21 cellular contexts compared by ENCODE assay signal in genomic region chr6:103079867-103080266, GRCh38.
DNase-seq lines count a peak whose midpoint lies in the region; ATAC-seq and TF ChIP-seq lines count a peak whose summit lies in the region.
"Had no signal": no experiment of that assay in that cellular context is flagged by ENCODE, and none has a peak within 500 bp of the region (broad histone marks: within the 10 kb centered on the region; RNA-seq: fewer than 3 reads in every experiment).

No MANE protein-coding gene starts in this region.

- no peaks in the 10 kb centered on the region; the same call in 1 of the 2 replicates for H3K9me3 ChIP-seq in OCI-LY7 (ENCODE audit: low read length)
- H3K9me3 ChIP-seq: breast epithelium, heart right ventricle, prostate gland, thyroid gland had no signal

- peak overlapping the region; percentile 63 for H3K4me2 ChIP-seq in OCI-LY7 (ENCODE audit: low read length)
- H3K4me2 ChIP-seq: smooth muscle cell had no signal

- CTCF ChIA-PET in OCI-LY7 (lab: Charles Lee; ENCODE audit: unreplicated experiment), result no interaction called here

- TF ChIP-seq CTCF in OCI-LY7 (conservative IDR thresholded peaks at IDR 0.05; ENCODE audit: low read length), result no peak

- intact Hi-C loops in OCI-LY7 (cut with micrococcal nuclease; ENCODE audit: unreplicated experiment), result no loop called here

- no TSS peak for BruUV-seq in OCI-LY7 (replicated peaks; lab: Mats Ljungman, UMichigan)

- ATAC-seq in GM18870 (IDR thresholded peaks at IDR 0.05; ENCODE audit: unreplicated experiment), result peak; percentile 90
- ATAC-seq in HG02588 (IDR thresholded peaks at IDR 0.05; ENCODE audit: unreplicated experiment), result peak; percentile 89
- peak; percentile 72 for ATAC-seq in HG03342 (IDR thresholded peaks at IDR 0.05; ENCODE audit: unreplicated experiment)
- ATAC-seq in GM21825 (IDR thresholded peaks at IDR 0.05; ENCODE audit: unreplicated experiment), result no peak
- ATAC-seq in activated CD4-positive, CD25-positive, alpha-beta regulatory T cell treated with anti-CD3 and anti-CD28 coated beads, Interleukin-2, amount 50 U/mL, for 24 hours, result no peak
- ATAC-seq: activated naive CD8-positive, alpha-beta T cell treated with anti-CD3 and anti-CD28 coated beads, Interleukin-2, amount 50 U/mL, for 24 hours; esophagus mucosa; heart right ventricle; stimulated activated effector memory CD8-positive, alpha-beta T cell treated with anti-CD3 and anti-CD28 coated beads, Interleukin-12 subunit alpha, Interleukin-12 subunit beta, amount 100 ng/mL, for 72 hours; WTC11 had no signal

- H3K4me1 ChIP-seq in OCI-LY7 (ENCODE audit: insufficient read depth, low read length, poor library complexity, severe bottlenecking), result peaks cover 46% of the 10 kb centered on the region
- H3K4me1 ChIP-seq: breast epithelium, heart right ventricle, prostate gland, thyroid gland had no signal

- no peaks in the 10 kb centered on the region for H3K79me2 ChIP-seq in OCI-LY7 (ENCODE audit: insufficient read depth, low read depth, low read length)

- POLR2A ChIA-PET in OCI-LY7 (lab: Charles Lee), result interaction anchor here (0.9 kb wide), 1 partner anchor 27 kb away, joined by 4 read pairs; no protein-coding TSS in a partner anchor

- no peaks in the 10 kb centered on the region for H3K36me3 ChIP-seq in OCI-LY7 (ENCODE audit: insufficient read depth, low read length)
- H3K36me3 ChIP-seq: breast epithelium, heart right ventricle, prostate gland, thyroid gland had no signal

- DNase-seq in OCI-LY7 (ENCODE audit: low spot score) (peak; percentile 86), NCI-H2171 (lab: John Stamatoyannopoulos, UW) (no peak)
- DNase-seq: activated naive CD8-positive, alpha-beta T cell treated with anti-CD3 and anti-CD28 coated beads, Interleukin-2, amount 50 U/mL, for 24 hours; dorsolateral prefrontal cortex; H9; heart right ventricle; NCI-H1048; NCI-H774; T-helper 1 cell; thyroid gland had no signal

- peak overlapping the region; percentile 69 for H3K27ac ChIP-seq in OCI-LY7 (ENCODE audit: low read depth, low read length, poor library complexity, severe bottlenecking)
- H3K27ac ChIP-seq: breast epithelium, dorsolateral prefrontal cortex, heart right ventricle, prostate gland, thyroid gland had no signal

- H3K4me3 ChIP-seq in OCI-LY7 (ENCODE audit: low read depth, low read length, poor library complexity, severe bottlenecking), result peak overlapping the region; percentile 10
- H3K4me3 ChIP-seq: breast epithelium, dorsolateral prefrontal cortex, heart right ventricle, prostate gland, smooth muscle cell, thyroid gland had no signal

- H3K9me2 ChIP-seq in OCI-LY7 (ENCODE audit: insufficient read depth, low read length), result no peaks in the 10 kb centered on the region

- H4K20me1 ChIP-seq in OCI-LY7 (ENCODE audit: insufficient read depth, low read length), result no peaks in the 10 kb centered on the region

- peak overlapping the region; percentile 91; the same call in 1 of the 2 replicates for H2AFZ ChIP-seq in OCI-LY7 (ENCODE audit: low read length)

Comparison
In these comparisons a context has a peak if more than half of its experiments do, and no peak if none do; other contexts are left out.
1. ATAC-seq: peak in GM18870 (single experiment), HG02588 (single experiment) and HG03342 (single experiment); none in GM21825 (single experiment) and activated CD4-positive, CD25-positive, alpha-beta regulatory T cell treated with anti-CD3 and anti-CD28 coated beads, Interleukin-2, amount 50 U/mL, for 24 hours (0 of 2).